Comparison of ENCODE assay signal across 12 cellular contexts in genomic region chr12:124516850-124517249, GRCh38. TPM values are rescaled to one million over a fixed set of nuclear protein-coding genes. Genes with fewer than 3 reads are reported as not detected.
DNase-seq lines count a peak whose midpoint lies in the region; ATAC-seq, FAIRE-seq and TF ChIP-seq lines count a peak whose summit lies in the region.
"Had no signal": no experiment of that assay in that cellular context is flagged by ENCODE, and none has a peak within 500 bp of the region (broad histone marks: within the 10 kb centered on the region; RNA-seq: fewer than 3 reads in every experiment).

No MANE protein-coding gene starts in this region.

- DNase-seq in GM23248 (no peak), kidney (no peak), AG08395 (ENCODE audit: low spot score) (no peak)
- DNase-seq in activated CD8-positive, alpha-beta memory T cell treated with anti-CD3 and anti-CD28 coated beads for 24 hours, result no peak
- DNase-seq: activated CD4-positive, alpha-beta memory T cell treated with anti-CD3 and anti-CD28 coated beads, Interleukin-2, amount 10 ng/mL, durations not matched to agents 7 days and 5 days; GOT3; stimulated activated naive CD8-positive, alpha-beta T cell treated with anti-CD3 and anti-CD28 coated beads, Interleukin-15, Interleukin-2, amounts not matched to agents 100 U/mL and 50 U/mL, for 24 hours had no signal

- peak overlapping the region; percentile 76 for H3K4me3 ChIP-seq in GM23248
- peak overlapping the region; percentile 28 to 78 for H3K4me3 ChIP-seq in kidney (ENCODE audit: low read length in 2 of 2)
- H3K4me3 ChIP-seq in skeletal muscle tissue (ENCODE audit: low read length in 3 of 3), result peak overlapping the region; percentile 69 to 80 (median 72)

- H3K36me3 ChIP-seq in GM23248 (ENCODE audit: low read depth) (no peaks in the 10 kb centered on the region), kidney (ENCODE audit: control insufficient read depth in 1 of 2, insufficient read depth in 2 of 2, low read length in 2 of 2) (peaks cover 5 to 9% of the 10 kb centered on the region in 2 donors), skeletal muscle tissue (ENCODE audit: control insufficient read depth in 3 of 3, insufficient read depth in 3 of 3, low read length in 3 of 3) (peaks cover 0 to 6% (median 3%) of the 10 kb centered on the region in 3 donors)

- no peak for FAIRE-seq in kidney (lab: Jason Lieb, UNC)
- FAIRE-seq: GM18507 had no signal

- H3K4me3 Mint-ChIP-seq in brain, result peak overlapping the region in 4 of 5 experiments; percentile 87 to 91 (median 89)
- H3K4me3 Mint-ChIP-seq: activated CD4-positive, alpha-beta memory T cell treated with anti-CD3 and anti-CD28 coated beads, Interleukin-2, amount 10 ng/mL, durations not matched to agents 7 days and 5 days had no signal

- peak overlapping the region; percentile 99 for H3K4me2 ChIP-seq in GM23248 (ENCODE audit: unreplicated experiment)

- 53 to 65% methylated on average over 6 of the region's 6 CpGs for WGBS in GM23248 (ENCODE audit: low coverage in 1 of 2, low lambda C conversion rate in 2 of 2, missing lambda C conversion rate in 2 of 2), 2 experiments

- no peaks in the 10 kb centered on the region for H3K27me3 Mint-ChIP-seq in brain
- H3K27me3 Mint-ChIP-seq: activated CD4-positive, alpha-beta memory T cell treated with anti-CD3 and anti-CD28 coated beads, Interleukin-2, amount 10 ng/mL, durations not matched to agents 7 days and 5 days had no signal

- intact Hi-C loops in kidney (cut with DNase I), result no loop called here

- H3K4me1 ChIP-seq in GM23248 (ENCODE audit: insufficient read depth) (peaks cover 48% of the 10 kb centered on the region), kidney (ENCODE audit: control insufficient read depth in 1 of 2, insufficient read depth in 1 of 2, low read depth in 1 of 2, low read length in 2 of 2) (peaks cover 48 to 56% of the 10 kb centered on the region in 2 donors), skeletal muscle tissue (ENCODE audit: control insufficient read depth in 3 of 3, insufficient read depth in 3 of 3, low read length in 3 of 3) (peaks cover 71 to 92% (median 88%) of the 10 kb centered on the region in 3 donors)

- H3K9me3 ChIP-seq in GM23248 (ENCODE audit: low read depth), result no peaks in the 10 kb centered on the region
- H3K9me3 ChIP-seq in kidney (ENCODE audit: control insufficient read depth in 1 of 2, low read length in 2 of 2), result no peaks in the 10 kb centered on the region
- no peaks in the 10 kb centered on the region for H3K9me3 ChIP-seq in skeletal muscle tissue (ENCODE audit: control insufficient read depth in 3 of 3, low read length in 3 of 3)

- in situ Hi-C loops in GM23248 (cut with MboI), result no loop called here

- H3K9me3 Mint-ChIP-seq in brain, result peaks cover 0 to 8% (median 3%) of the 10 kb centered on the region in 5 experiments
- H3K9me3 Mint-ChIP-seq: activated CD4-positive, alpha-beta memory T cell treated with anti-CD3 and anti-CD28 coated beads, Interleukin-2, amount 10 ng/mL, durations not matched to agents 7 days and 5 days had no signal

- H4K20me1 ChIP-seq in GM23248 (ENCODE audit: insufficient read depth), result no peaks in the 10 kb centered on the region

- TF ChIP-seq CTCF in brain (conservative IDR thresholded peaks at IDR 0.05) (no peak), kidney (IDR thresholded peaks at IDR 0.05; ENCODE audit: borderline replicate concordance, extremely low read depth, insufficient read depth) (no peak)

- peaks cover 31% of the 10 kb centered on the region for H3F3A ChIP-seq in GM23248 (ENCODE audit: insufficient read depth)

- no peaks in the 10 kb centered on the region for H3K9me2 ChIP-seq in GM23248 (ENCODE audit: insufficient read depth)

- H3K27ac ChIP-seq in GM23248 (peak overlapping the region; percentile 100), kidney (ENCODE audit: low read depth in 2 of 2, low read length in 2 of 2) (peak overlapping the region; percentile 99), skeletal muscle tissue (ENCODE audit: low read depth, low read length) (peak overlapping the region; percentile 97)

- H3K27ac Mint-ChIP-seq in brain, result peak overlapping the region; percentile 89 to 100 (median 98)
- H3K27ac Mint-ChIP-seq: activated CD4-positive, alpha-beta memory T cell treated with anti-CD3 and anti-CD28 coated beads, Interleukin-2, amount 10 ng/mL, durations not matched to agents 7 days and 5 days had no signal

- ATAC-seq in GM19397 (IDR thresholded peaks at IDR 0.05; ENCODE audit: unreplicated experiment), result no peak
- ATAC-seq in GM19035 (IDR thresholded peaks at IDR 0.05; ENCODE audit: unreplicated experiment), result no peak
- ATAC-seq: stimulated activated naive CD8-positive, alpha-beta T cell treated with anti-CD3 and anti-CD28 coated beads, Interleukin-15, Interleukin-2, amounts not matched to agents 100 U/mL and 50 U/mL, for 24 hours had no signal

- no peak overlapping the region for H2AFZ ChIP-seq in GM23248

- peak overlapping the region; percentile 98 for H3K9ac ChIP-seq in GM23248
- H3K9ac ChIP-seq in kidney (ENCODE audit: low read length in 2 of 2), result peak overlapping the region; percentile 11 to 85
- peak overlapping the region; percentile 82 to 93 (median 92) for H3K9ac ChIP-seq in skeletal muscle tissue (ENCODE audit: low read depth in 1 of 3, low read length in 3 of 3)

- peaks cover 31% of the 10 kb centered on the region for H3K36me3 Mint-ChIP-seq in brain

- H3K27me3 ChIP-seq in GM23248 (replicated peaks; ENCODE audit: insufficient read depth), result no peaks in the 10 kb centered on the region
- no peaks in the 10 kb centered on the region for H3K27me3 ChIP-seq in skeletal muscle tissue (ENCODE audit: control insufficient read depth in 3 of 3, insufficient read depth in 3 of 3, low read length in 3 of 3)

- peaks cover 75% of the 10 kb centered on the region for H3K79me2 ChIP-seq in GM23248 (ENCODE audit: insufficient read depth)

- peaks cover 96% of the 10 kb centered on the region for H3K4me1 Mint-ChIP-seq in brain
- H3K4me1 Mint-ChIP-seq: activated CD4-positive, alpha-beta memory T cell treated with anti-CD3 and anti-CD28 coated beads, Interleukin-2, amount 10 ng/mL, durations not matched to agents 7 days and 5 days had no signal

RNA-seq across cellular contexts. Expression of gene NCOR2, which starts 50.6 kb away (rescaled TPM):
- total RNA-seq in GM23248 (2014; rRNA removed; shearing (Covaris generic)), result 37.7 and 66.0 TPM in 2 replicates
- polyA plus RNA-seq in GM23248 (2016; fragmentation: Nextera tagmentation; extraction: Ambion mirVana) (40.8 and 43.5 TPM in 2 replicates), brain (ENCODE audit: insufficient read depth, low read depth, low replicate concordance) (78.6 TPM), kidney (ENCODE audit: insufficient read depth, low read depth, low replicate concordance) (18.7 TPM)
- total RNA-seq in kidney (205 TPM), skeletal muscle tissue (32.9 TPM)

Comparison
In these comparisons a context has a peak if more than half of its experiments do, and no peak if none do; other contexts are left out.
1. H3K9ac ChIP-seq: peak in every context shown above with its lines; median percentile 98 in GM23248; 92 in skeletal muscle tissue; 48 in kidney.